In the genomic region with DNA sequence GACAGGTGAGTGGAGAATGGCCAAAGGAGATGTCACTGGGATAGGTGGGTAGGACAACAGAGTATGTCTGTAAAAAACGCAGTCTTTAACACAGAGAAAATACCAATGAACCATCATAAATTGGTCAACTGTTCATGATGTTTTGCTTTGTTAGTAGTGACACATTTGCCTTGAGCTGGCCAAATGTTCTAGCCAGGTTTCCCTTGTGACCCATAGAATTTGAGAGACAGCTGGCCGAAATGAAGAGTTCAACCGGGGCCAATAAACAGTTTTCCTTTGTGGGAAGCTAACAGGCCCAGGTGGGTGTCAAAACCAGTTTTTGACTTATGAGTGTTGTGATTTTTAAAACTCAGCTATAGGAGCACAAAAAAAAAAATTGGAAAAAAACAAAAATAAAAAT, we compare ENCODE assay signal across 19 cellular contexts.
DNase-seq lines count a peak whose midpoint lies in the region; ATAC-seq, FAIRE-seq and TF ChIP-seq lines count a peak whose summit lies in the region.
"Had no signal": no experiment of that assay in that cellular context is flagged by ENCODE, and none has a peak within 500 bp of the region (broad histone marks: within the 10 kb centered on the region; RNA-seq: fewer than 3 reads in every experiment).

No MANE protein-coding gene starts in this region.

- peaks cover 0 to 2% of the 10 kb centered on the region in 2 donors for H3K4me1 Mint-ChIP-seq in natural killer cell treated with Interleukin-12 subunit alpha and Interleukin-12 subunit beta and Interleukin-15 and Interleukin-18, amount 100 ng/mL, for 72 hours (ENCODE audit: low read depth in 2 of 2)
- no peaks in the 10 kb centered on the region for H3K4me1 Mint-ChIP-seq in endodermal cell

- H3K4me3 ChIP-seq in colonic mucosa = no peak overlapping the region
- H3K4me3 ChIP-seq in gastrocnemius medialis = no peak overlapping the region
- H3K4me3 ChIP-seq in endodermal cell (ENCODE audit: low read length) = no peak overlapping the region
- H3K4me3 ChIP-seq: body of pancreas had no signal

- peaks cover 7% of the 10 kb centered on the region for H3K36me3 Mint-ChIP-seq in natural killer cell treated with Interleukin-12 subunit alpha and Interleukin-12 subunit beta and Interleukin-15 and Interleukin-18, amount 100 ng/mL, for 72 hours
- peaks cover 40% of the 10 kb centered on the region for H3K36me3 Mint-ChIP-seq in endodermal cell (ENCODE audit: low read depth)

- H3K36me3 ChIP-seq in colonic mucosa (peaks cover 12% of the 10 kb centered on the region), gastrocnemius medialis (peaks cover 0 to 27% of the 10 kb centered on the region in 2 donors), endodermal cell (ENCODE audit: control insufficient read depth, insufficient read depth, low read length) (peaks cover 54% of the 10 kb centered on the region)

- H3K27ac Mint-ChIP-seq in natural killer cell treated with Interleukin-12 subunit alpha and Interleukin-12 subunit beta and Interleukin-15 and Interleukin-18, amount 100 ng/mL, for 72 hours = no peak overlapping the region
- no peak overlapping the region for H3K27ac Mint-ChIP-seq in endodermal cell
- H3K27ac Mint-ChIP-seq: activated CD4-positive, alpha-beta memory T cell treated with anti-CD3 and anti-CD28 coated beads for 36 hours had no signal

- TF ChIP-seq CTCF in colonic mucosa (IDR thresholded peaks at IDR 0.05) = no peak
- no peak for TF ChIP-seq CTCF in gastrocnemius medialis (IDR thresholded peaks at IDR 0.05 in 4 of 5, conservative IDR thresholded peaks at IDR 0.05 in 1 of 5)
- no peak for TF ChIP-seq CTCF in endodermal cell (conservative IDR thresholded peaks at IDR 0.05)

- peak overlapping the region in 1 of 2 donors; percentile 73 for H3K9ac ChIP-seq in colonic mucosa (ENCODE audit: low read depth in 2 of 2, low read length in 2 of 2)
- H3K9ac ChIP-seq in endodermal cell (ENCODE audit: extremely low read depth, low read length, poor library complexity, severe bottlenecking) = no peak overlapping the region

- in situ Hi-C loops in gastrocnemius medialis (cut with MboI; ENCODE audit: low sequenced_read_pairs in 4 of 4) = loop anchor here (5.0 kb wide), 1 partner anchor 59 kb away; no protein-coding TSS in a partner anchor

- peaks cover 6% of the 10 kb centered on the region for H3K4me1 ChIP-seq in colonic mucosa
- peaks cover 41 to 45% of the 10 kb centered on the region in 2 donors for H3K4me1 ChIP-seq in gastrocnemius medialis
- H3K4me1 ChIP-seq in endodermal cell (ENCODE audit: control insufficient read depth, insufficient read depth, low read length) = no peaks in the 10 kb centered on the region

- H3K27ac ChIP-seq in colonic mucosa (peak overlapping the region; percentile 82), gastrocnemius medialis (peak overlapping the region; percentile 90 to 95 (median 94)), endodermal cell (ENCODE audit: low read depth, low read length) (no peak overlapping the region)
- H3K27ac ChIP-seq: body of pancreas, RWPE1 had no signal

- H3K27me3 ChIP-seq in colonic mucosa = no peaks in the 10 kb centered on the region
- no peaks in the 10 kb centered on the region for H3K27me3 ChIP-seq in gastrocnemius medialis
- no peaks in the 10 kb centered on the region for H3K27me3 ChIP-seq in endodermal cell (ENCODE audit: control insufficient read depth, insufficient read depth, low read length, poor library complexity, severe bottlenecking)
- H3K27me3 ChIP-seq: body of pancreas had no signal

- intact Hi-C loops in colonic mucosa (cut with DNase I) = loop anchor here (2.0 kb wide), 1 partner anchor 58 kb away; no protein-coding TSS in a partner anchor
- intact Hi-C loops in gastrocnemius medialis (cut with DNase I; ENCODE audit: low total_unique reads) = loop anchor here (1.0 to 5.0 kb wide), 4 partner anchors 22 to 186 kb away; a partner anchor contains a TSS

- no peak for DNase-seq in GM12892 (ENCODE audit: insufficient read length)
- no peak for DNase-seq in colonic mucosa
- DNase-seq in left lobe of liver (ENCODE audit: low spot score) = no peak
- DNase-seq in gastrocnemius medialis = peak; percentile 61 to 65
- DNase-seq in natural killer cell treated with Interleukin-12 subunit alpha and Interleukin-12 subunit beta and Interleukin-15 and Interleukin-18, amount 100 ng/mL, for 72 hours (ENCODE audit: low spot score) = no peak
- DNase-seq in amniotic stem cell (lab: John Stamatoyannopoulos, UW) = no peak
- DNase-seq in nucleus accumbens (lab: John Stamatoyannopoulos, UW) = no peak
- DNase-seq in endodermal cell = no peak
- DNase-seq: activated CD4-positive, alpha-beta memory T cell treated with anti-CD3 and anti-CD28 coated beads for 36 hours; activated naive CD4-positive, alpha-beta T cell treated with anti-CD3 and anti-CD28 coated beads, Interleukin-2, amount 50 U/mL, for 16 hours; activated T-cell treated with anti-CD3 and anti-CD28 coated beads, Interleukin-2, amount 50 U/mL, for 1 hour; EL; hippocampal formation; Karpas-422; stimulated activated naive CD4-positive, alpha-beta T cell; SW 1271 had no signal

- ATAC-seq in left lobe of liver = peak; percentile 21
- peak; percentile 57 to 74 for ATAC-seq in gastrocnemius medialis
- ATAC-seq in natural killer cell treated with Interleukin-12 subunit alpha and Interleukin-12 subunit beta and Interleukin-15 and Interleukin-18, amount 100 ng/mL, for 72 hours = no peak
- ATAC-seq: body of pancreas had no signal

- WGBS in endodermal cell (ENCODE audit: insufficient coverage in 1 of 2, insufficient read length in 1 of 2), 2 experiments = 90% methylated on average over 3 of the region's 3 CpGs

- no peak overlapping the region for H3K4me3 Mint-ChIP-seq in natural killer cell treated with Interleukin-12 subunit alpha and Interleukin-12 subunit beta and Interleukin-15 and Interleukin-18, amount 100 ng/mL, for 72 hours
- H3K4me3 Mint-ChIP-seq in endodermal cell = no peak overlapping the region
- H3K4me3 Mint-ChIP-seq: activated CD4-positive, alpha-beta memory T cell treated with anti-CD3 and anti-CD28 coated beads for 36 hours had no signal

- FAIRE-seq in GM12892 (lab: Jason Lieb, UNC) = peak; percentile 36
- FAIRE-seq: urothelium cell line had no signal

- H3K27me3 Mint-ChIP-seq in natural killer cell treated with Interleukin-12 subunit alpha and Interleukin-12 subunit beta and Interleukin-15 and Interleukin-18, amount 100 ng/mL, for 72 hours = no peaks in the 10 kb centered on the region
- H3K27me3 Mint-ChIP-seq in endodermal cell (ENCODE audit: insufficient read depth) = no peaks in the 10 kb centered on the region
- H3K27me3 Mint-ChIP-seq: activated CD4-positive, alpha-beta memory T cell treated with anti-CD3 and anti-CD28 coated beads for 36 hours had no signal

- H3K9me3 ChIP-seq in colonic mucosa (no peaks in the 10 kb centered on the region), gastrocnemius medialis (no peaks in the 10 kb centered on the region), endodermal cell (ENCODE audit: control insufficient read depth, low read length) (no peaks in the 10 kb centered on the region)
- H3K9me3 ChIP-seq: body of pancreas had no signal

- TF ChIP-seq POLR2A in GM12892 (IDR thresholded peaks at IDR 0.05; ENCODE audit: low read depth, low read length) = no peak
- no peak for TF ChIP-seq POLR2A in gastrocnemius medialis (IDR thresholded peaks at IDR 0.05)

- H3K9me3 Mint-ChIP-seq in natural killer cell treated with Interleukin-12 subunit alpha and Interleukin-12 subunit beta and Interleukin-15 and Interleukin-18, amount 100 ng/mL, for 72 hours = no peaks in the 10 kb centered on the region
- no peaks in the 10 kb centered on the region for H3K9me3 Mint-ChIP-seq in endodermal cell
- H3K9me3 Mint-ChIP-seq: activated CD4-positive, alpha-beta memory T cell treated with anti-CD3 and anti-CD28 coated beads for 36 hours had no signal

Comparison
In these comparisons a context has a peak if more than half of its experiments do, and no peak if none do; other contexts are left out.
1. DNase-seq: peak in gastrocnemius medialis (2 of 2); none in GM12892 (single experiment), colonic mucosa (single experiment), left lobe of liver (single experiment), natural killer cell treated with Interleukin-12 subunit alpha and Interleukin-12 subunit beta and Interleukin-15 and Interleukin-18, amount 100 ng/mL, for 72 hours (single experiment), amniotic stem cell (single experiment), nucleus accumbens (0 of 56) and endodermal cell (single experiment).
2. ATAC-seq: peak in left lobe of liver (single experiment) and gastrocnemius medialis (2 of 2); none in natural killer cell treated with Interleukin-12 subunit alpha and Interleukin-12 subunit beta and Interleukin-15 and Interleukin-18, amount 100 ng/mL, for 72 hours (0 of 2).